26 cellular contexts compared by ENCODE assay signal in genomic region chr5:30600892-30601291, GRCh38.
"Had no signal": no experiment of that assay in that cellular context is flagged by ENCODE, and none has a peak within 500 bp of the region (broad histone marks: within the 10 kb centered on the region; RNA-seq: fewer than 3 reads in every experiment).

No MANE protein-coding gene starts in this region.

- H3K36me3 ChIP-seq: gastroesophageal sphincter, heart left ventricle, lower lobe of right lung, sigmoid colon, uterus had no signal

- H3K27ac ChIP-seq: epithelial cell of prostate, gastroesophageal sphincter, heart left ventricle, lower lobe of right lung, sigmoid colon, testis, uterus had no signal

- H3K36me3 Mint-ChIP-seq: activated naive CD4-positive, alpha-beta T cell treated with anti-CD3 and anti-CD28 coated beads, Interleukin-2, amount 10 ng/mL, durations not matched to agents 7 days and 5 days; naive B cell; stimulated activated naive B cell treated with anti-CD40 and anti-IgM and Interleukin-4, amounts not matched to agents 10 μg/mL and 1 μg/mL and 100 μg/mL, for 72 hours had no signal

- H3K4me3 Mint-ChIP-seq: activated B cell treated with CpG ODN at 0.5 μM for 24 hours; activated CD4-positive, alpha-beta T cell treated with anti-CD3 and anti-CD28 coated beads for 36 hours; activated naive CD4-positive, alpha-beta T cell treated with anti-CD3 and anti-CD28 coated beads, Interleukin-2, amount 10 ng/mL, durations not matched to agents 7 days and 5 days; activated T-cell treated with anti-CD3 and anti-CD28 coated beads, Interleukin-2, amount 50 U/mL, for 4 hours; stimulated activated naive B cell treated with anti-CD40 and anti-IgM and Interleukin-4, amounts not matched to agents 10 μg/mL and 1 μg/mL and 100 μg/mL, for 72 hours had no signal

- H3K9me3 ChIP-seq: gastroesophageal sphincter, lower lobe of right lung, testis, uterus had no signal

- H3K4me2 ChIP-seq: smooth muscle cell had no signal

- DNase-seq: activated B cell treated with CpG ODN at 0.5 μM for 24 hours; activated CD4-positive, alpha-beta T cell treated with anti-CD3 and anti-CD28 coated beads for 36 hours; activated CD4-positive, alpha-beta T cell treated with anti-CD3 and anti-CD28 coated beads, Interleukin-2, amount 50 U/mL, for 4 hours; activated CD8-positive, alpha-beta memory T cell treated with anti-CD3 and anti-CD28 coated beads for 24 hours; activated CD8-positive, alpha-beta memory T cell treated with anti-CD3 and anti-CD28 coated beads, Interleukin-2, amount 50 U/mL, for 4 hours; activated naive CD4-positive, alpha-beta T cell treated with anti-CD3 and anti-CD28 coated beads, Interleukin-2, amount 10 ng/mL, durations not matched to agents 7 days and 5 days; activated T-cell treated with anti-CD3 and anti-CD28 coated beads, Interleukin-2, amount 50 U/mL, for 4 hours; amygdala; cortex of kidney; heart left ventricle; islet precursor cell; left cardiac atrium; lower lobe of right lung; naive B cell; nucleus accumbens; sigmoid colon; stimulated activated CD4-positive, alpha-beta T cell treated with anti-CD3 and anti-CD28 coated beads, Interleukin-2, amount 100 ng/mL, for 48 hours; stimulated activated CD8-positive, alpha-beta memory T cell treated with anti-CD3 and anti-CD28 coated beads, Interleukin-4, amount 100 ng/mL, for 48 hours; stimulated activated naive B cell treated with anti-CD40 and anti-IgM and Interleukin-4, amounts not matched to agents 10 μg/mL and 1 μg/mL and 100 μg/mL, for 72 hours; T-helper 9 cell; testis; trophoblast cell; uterus had no signal

- ATAC-seq: activated CD4-positive, alpha-beta T cell treated with anti-CD3 and anti-CD28 coated beads for 36 hours; activated T-cell treated with anti-CD3 and anti-CD28 coated beads, Interleukin-2, amount 50 U/mL, for 4 hours; gastroesophageal sphincter; heart left ventricle; left cardiac atrium; lower lobe of right lung; stimulated activated naive B cell treated with anti-CD40 and anti-IgM and Interleukin-4, amounts not matched to agents 10 μg/mL and 1 μg/mL and 100 μg/mL, for 72 hours had no signal

- H3K27me3 ChIP-seq: gastroesophageal sphincter, heart left ventricle, sigmoid colon, testis, uterus had no signal

- H3K4me1 Mint-ChIP-seq: activated B cell treated with CpG ODN at 0.5 μM for 24 hours; activated CD4-positive, alpha-beta T cell treated with anti-CD3 and anti-CD28 coated beads for 36 hours; activated naive CD4-positive, alpha-beta T cell treated with anti-CD3 and anti-CD28 coated beads, Interleukin-2, amount 10 ng/mL, durations not matched to agents 7 days and 5 days; naive B cell; stimulated activated naive B cell treated with anti-CD40 and anti-IgM and Interleukin-4, amounts not matched to agents 10 μg/mL and 1 μg/mL and 100 μg/mL, for 72 hours had no signal

- H3K27me3 Mint-ChIP-seq: activated B cell treated with CpG ODN at 0.5 μM for 24 hours; activated CD4-positive, alpha-beta T cell treated with anti-CD3 and anti-CD28 coated beads for 36 hours; activated naive CD4-positive, alpha-beta T cell treated with anti-CD3 and anti-CD28 coated beads, Interleukin-2, amount 10 ng/mL, durations not matched to agents 7 days and 5 days; naive B cell; stimulated activated naive B cell treated with anti-CD40 and anti-IgM and Interleukin-4, amounts not matched to agents 10 μg/mL and 1 μg/mL and 100 μg/mL, for 72 hours had no signal

- H3K4me3 ChIP-seq: gastroesophageal sphincter, heart left ventricle, lower lobe of right lung, sigmoid colon, smooth muscle cell, testis, uterus had no signal

- H3K27ac Mint-ChIP-seq: activated B cell treated with CpG ODN at 0.5 μM for 24 hours; activated CD4-positive, alpha-beta T cell treated with anti-CD3 and anti-CD28 coated beads for 36 hours; activated naive CD4-positive, alpha-beta T cell treated with anti-CD3 and anti-CD28 coated beads, Interleukin-2, amount 10 ng/mL, durations not matched to agents 7 days and 5 days; naive B cell; stimulated activated naive B cell treated with anti-CD40 and anti-IgM and Interleukin-4, amounts not matched to agents 10 μg/mL and 1 μg/mL and 100 μg/mL, for 72 hours had no signal

- H3K4me1 ChIP-seq: gastroesophageal sphincter, heart left ventricle, lower lobe of right lung, sigmoid colon, testis, uterus had no signal
